In genomic region chr3:9362731-9363530, GRCh38 we compare ENCODE assay signal across 1 cellular context.
TF ChIP-seq lines count a peak whose summit lies in the region.

Gene THUMPD3, plus strand, starts transcription at chr3:9363054. Its CDS starts 2,015 bp downstream, at chr3:9365069.

TF ChIP-seq in GM12878, 131 proteins besides CTCF, POLR2A, EP300 and RAD21 (continued from another document):
- TF ChIP-seq, protein P1, sequence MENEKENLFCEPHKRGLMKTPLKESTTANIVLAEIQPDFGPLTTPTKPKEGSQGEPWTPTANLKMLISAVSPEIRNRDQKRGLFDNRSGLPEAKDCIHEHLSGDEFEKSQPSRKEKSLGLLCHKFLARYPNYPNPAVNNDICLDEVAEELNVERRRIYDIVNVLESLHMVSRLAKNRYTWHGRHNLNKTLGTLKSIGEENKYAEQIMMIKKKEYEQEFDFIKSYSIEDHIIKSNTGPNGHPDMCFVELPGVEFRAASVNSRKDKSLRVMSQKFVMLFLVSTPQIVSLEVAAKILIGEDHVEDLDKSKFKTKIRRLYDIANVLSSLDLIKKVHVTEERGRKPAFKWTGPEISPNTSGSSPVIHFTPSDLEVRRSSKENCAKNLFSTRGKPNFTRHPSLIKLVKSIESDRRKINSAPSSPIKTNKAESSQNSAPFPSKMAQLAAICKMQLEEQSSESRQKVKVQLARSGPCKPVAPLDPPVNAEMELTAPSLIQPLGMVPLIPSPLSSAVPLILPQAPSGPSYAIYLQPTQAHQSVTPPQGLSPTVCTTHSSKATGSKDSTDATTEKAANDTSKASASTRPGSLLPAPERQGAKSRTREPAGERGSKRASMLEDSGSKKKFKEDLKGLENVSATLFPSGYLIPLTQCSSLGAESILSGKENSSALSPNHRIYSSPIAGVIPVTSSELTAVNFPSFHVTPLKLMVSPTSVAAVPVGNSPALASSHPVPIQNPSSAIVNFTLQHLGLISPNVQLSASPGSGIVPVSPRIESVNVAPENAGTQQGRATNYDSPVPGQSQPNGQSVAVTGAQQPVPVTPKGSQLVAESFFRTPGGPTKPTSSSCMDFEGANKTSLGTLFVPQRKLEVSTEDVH (IDR thresholded peaks at IDR 0.05; ENCODE audit: low read depth, partially characterized antibody), result peak; percentile 58
- no peak for TF ChIP-seq SMARCA5 (IDR thresholded peaks at IDR 0.05)
- TF ChIP-seq ZNF592 (IDR thresholded peaks at IDR 0.05), result no peak
- TF ChIP-seq, protein P2, sequence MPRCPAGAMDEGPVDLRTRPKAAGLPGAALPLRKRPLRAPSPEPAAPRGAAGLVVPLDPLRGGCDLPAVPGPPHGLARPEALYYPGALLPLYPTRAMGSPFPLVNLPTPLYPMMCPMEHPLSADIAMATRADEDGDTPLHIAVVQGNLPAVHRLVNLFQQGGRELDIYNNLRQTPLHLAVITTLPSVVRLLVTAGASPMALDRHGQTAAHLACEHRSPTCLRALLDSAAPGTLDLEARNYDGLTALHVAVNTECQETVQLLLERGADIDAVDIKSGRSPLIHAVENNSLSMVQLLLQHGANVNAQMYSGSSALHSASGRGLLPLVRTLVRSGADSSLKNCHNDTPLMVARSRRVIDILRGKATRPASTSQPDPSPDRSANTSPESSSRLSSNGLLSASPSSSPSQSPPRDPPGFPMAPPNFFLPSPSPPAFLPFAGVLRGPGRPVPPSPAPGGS (IDR thresholded peaks at IDR 0.05; ENCODE audit: borderline replicate concordance, insufficient read depth, low read depth, low read length, poor library complexity, severe bottlenecking), result no peak
- TF ChIP-seq SP1 (IDR thresholded peaks at IDR 0.05; ENCODE audit: low read depth, low read length), result peak; percentile 41
- TF ChIP-seq SIX5 (IDR thresholded peaks at IDR 0.05; ENCODE audit: low read depth, low read length, severe bottlenecking), result no peak
- no peak for TF ChIP-seq EZH2 (IDR thresholded peaks at IDR 0.05; ENCODE audit: borderline replicate concordance, control insufficient read depth, low read depth, low read length)
- peak; percentile 31; the same call in 1 of the 2 replicates for TF ChIP-seq WRNIP1 (IDR thresholded peaks at IDR 0.05; ENCODE audit: borderline replicate concordance, low read depth, low read length)
- peak; percentile 35 for TF ChIP-seq USF2 (IDR thresholded peaks at IDR 0.05; ENCODE audit: borderline replicate concordance, low read depth, low read length)
- peak; percentile 15; the same call in 1 of the 2 replicates for TF ChIP-seq IRF4 (IDR thresholded peaks at IDR 0.05; ENCODE audit: low read depth, low read length)
